8 cellular contexts compared by ENCODE assay signal in the genomic region with DNA sequence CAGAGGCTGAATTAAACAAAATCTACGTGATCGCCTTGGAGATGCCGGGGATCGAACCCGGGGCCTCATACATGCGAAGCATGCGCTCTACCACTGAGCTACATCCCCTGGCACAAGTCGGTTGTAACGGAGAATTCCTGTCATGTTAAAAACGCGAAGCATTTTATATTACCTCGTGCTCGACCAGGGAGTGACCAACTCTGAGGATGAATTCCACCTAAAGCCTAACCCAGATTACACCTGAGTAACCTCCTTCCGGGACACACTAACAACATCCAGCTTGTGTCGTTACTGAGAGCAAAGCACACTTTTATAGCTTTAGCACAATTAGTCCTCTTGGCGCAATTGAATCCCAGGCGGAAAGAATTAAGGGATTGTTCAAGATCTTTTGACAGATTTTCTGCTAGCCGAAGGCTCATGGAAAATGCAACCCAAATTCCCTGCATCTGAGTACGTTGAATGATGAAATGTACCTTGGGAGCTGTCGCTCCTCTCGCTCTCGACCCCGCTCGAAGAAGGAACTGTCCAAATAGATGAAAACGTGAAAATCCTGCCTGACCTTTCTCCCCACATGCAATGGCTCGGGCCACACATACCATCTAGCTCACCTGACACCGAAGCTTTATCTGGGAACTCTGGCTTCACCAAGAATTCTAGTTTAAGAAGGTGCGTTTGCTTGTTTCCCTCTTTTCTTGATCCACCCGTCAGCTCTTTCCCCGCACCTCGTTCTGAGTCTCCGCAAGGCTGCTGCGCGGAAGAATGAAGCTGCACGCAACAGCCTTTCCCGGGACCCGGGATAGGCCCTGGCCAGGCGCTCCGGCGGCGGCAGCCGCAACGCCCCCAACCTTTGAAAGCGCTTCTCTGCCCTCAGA.
A peak's percentile ranks its signal among the peaks of the same experiment; 100 is the strongest.
DNase-seq lines count a peak whose midpoint lies in the region; ATAC-seq and TF ChIP-seq lines count a peak whose summit lies in the region.

No MANE protein-coding gene starts in this region.

- H3K4me3 ChIP-seq in right cardiac atrium (ENCODE audit: low read length) (peak overlapping the region; percentile 2), fibroblast of villous mesenchyme (ENCODE audit: low read depth, low read length) (peak overlapping the region; percentile 42), skeletal muscle cell (ENCODE audit: low read depth, low read length) (peak overlapping the region; percentile 45)

- H3K4me1 ChIP-seq in right cardiac atrium (ENCODE audit: control insufficient read depth, insufficient read depth, low read length) = no peaks in the 10 kb centered on the region

- intact Hi-C loops in right cardiac atrium (cut with DNase I) = no loop called here
- intact Hi-C loops in Right ventricle myocardium inferior (cut with DNase I) = no loop called here

- no peak overlapping the region for H3K27ac ChIP-seq in right cardiac atrium (ENCODE audit: low read length)

- ATAC-seq in right cardiac atrium (peak; percentile 47 to 63), Right ventricle myocardium inferior (no peak)

- peaks cover 5% of the 10 kb centered on the region for H3K27me3 ChIP-seq in right cardiac atrium (ENCODE audit: control insufficient read depth, insufficient read depth)

- no peaks in the 10 kb centered on the region for H3K9me3 ChIP-seq in right cardiac atrium (ENCODE audit: control insufficient read depth, low read length)

- DNase-seq in right cardiac atrium (no peak), Right ventricle myocardium inferior (ENCODE audit: missing footprints) (no peak), NCI-H2227 treated with DMSO at 0.1 percent for 48 hours (lab: John Stamatoyannopoulos, UW) (peak; percentile 82), fibroblast of villous mesenchyme (ENCODE audit: low read depth) (peak; percentile 53), skeletal muscle cell (ENCODE audit: low read depth) (no peak), GM19238 (ENCODE audit: insufficient read length, low spot score) (no peak), 8988T (no peak)
- peak; percentile 10 for DNase-seq in activated CD8-positive, alpha-beta memory T cell treated with anti-CD3 and anti-CD28 coated beads, Interleukin-2, amount 50 U/mL, for 24 hours (ENCODE audit: extremely low read depth)

- TF ChIP-seq CTCF in fibroblast of villous mesenchyme (IDR thresholded peaks at IDR 0.05; ENCODE audit: insufficient read depth, low read depth, low read length) = no peak

- WGBS in right cardiac atrium = 2% methylated on average over 44 of the region's 44 CpGs

Comparison
In these comparisons a context has a peak if more than half of its experiments do, and no peak if none do; other contexts are left out.
1. DNase-seq: peak in NCI-H2227 treated with DMSO at 0.1 percent for 48 hours (single experiment), activated CD8-positive, alpha-beta memory T cell treated with anti-CD3 and anti-CD28 coated beads, Interleukin-2, amount 50 U/mL, for 24 hours (single experiment) and fibroblast of villous mesenchyme (single experiment); none in right cardiac atrium (0 of 3), Right ventricle myocardium inferior (single experiment), skeletal muscle cell (single experiment), GM19238 (single experiment) and 8988T (single experiment).
2. Peak in every context shown above with its lines, with median percentiles within 50 percentile points of each other: H3K4me3 ChIP-seq.